30 cellular contexts compared by ENCODE assay signal in genomic region chr16:24322106-24322505, GRCh38.
"Had no signal": no experiment of that assay in that cellular context is flagged by ENCODE, and none has a peak within 500 bp of the region (broad histone marks: within the 10 kb centered on the region; RNA-seq: fewer than 3 reads in every experiment).

No MANE protein-coding gene starts in this region.

- H3K4me3 Mint-ChIP-seq: natural killer cell; nephron; neural progenitor cell; stimulated activated memory B cell treated with anti-CD40 and anti-IgM and Interleukin-4, amounts not matched to agents 10 μg/mL and 1 μg/mL and 100 μg/mL, for 72 hours; stimulated activated naive CD8-positive, alpha-beta T cell treated with anti-CD3 and anti-CD28 coated beads, Interleukin-15, Interleukin-2, amounts not matched to agents 100 ng/mL and 50 ng/mL, for 24 hours had no signal

- H3K36me3 ChIP-seq: neural progenitor cell, ovary, spleen, stomach, thoracic aorta, thyroid gland, tibial nerve, upper lobe of left lung, vagina had no signal

- H3K27ac Mint-ChIP-seq: natural killer cell; nephron; neural progenitor cell; progenitor cell of endocrine pancreas; stimulated activated memory B cell treated with anti-CD40 and anti-IgM and Interleukin-4, amounts not matched to agents 10 μg/mL and 1 μg/mL and 100 μg/mL, for 72 hours; stimulated activated naive CD8-positive, alpha-beta T cell treated with anti-CD3 and anti-CD28 coated beads, Interleukin-15, Interleukin-2, amounts not matched to agents 100 ng/mL and 50 ng/mL, for 24 hours had no signal

- ATAC-seq: natural killer cell; psoas muscle; right cardiac atrium; sciatic nerve; stimulated activated memory B cell treated with anti-CD40 and anti-IgM and Interleukin-4, amounts not matched to agents 10 μg/mL and 1 μg/mL and 100 μg/mL, for 72 hours had no signal

- H3K27me3 ChIP-seq: ovary, thyroid gland, tibial nerve, upper lobe of left lung, vagina had no signal

- H3K9ac ChIP-seq: neural progenitor cell, parathyroid adenoma had no signal

- H3K79me2 ChIP-seq: parathyroid adenoma had no signal

- H3K4me1 ChIP-seq: parathyroid adenoma, psoas muscle, spleen, stomach, thyroid gland, tibial nerve, upper lobe of left lung, vagina had no signal

- H3K4me2 ChIP-seq: neural progenitor cell, smooth muscle cell had no signal

- H3K9me3 ChIP-seq: ovary, psoas muscle, spleen, stomach, thoracic aorta, thyroid gland, tibial nerve, upper lobe of left lung, vagina had no signal

- H3K4me3 ChIP-seq: neural progenitor cell, ovary, psoas muscle, skin epidermis, smooth muscle cell, spleen, stomach, thoracic aorta, thyroid gland, tibial nerve, upper lobe of left lung, vagina had no signal

- H3K9me3 Mint-ChIP-seq: natural killer cell; nephron; neural progenitor cell; stimulated activated memory B cell treated with anti-CD40 and anti-IgM and Interleukin-4, amounts not matched to agents 10 μg/mL and 1 μg/mL and 100 μg/mL, for 72 hours; stimulated activated naive CD8-positive, alpha-beta T cell treated with anti-CD3 and anti-CD28 coated beads, Interleukin-15, Interleukin-2, amounts not matched to agents 100 ng/mL and 50 ng/mL, for 24 hours had no signal

- H3K4me1 Mint-ChIP-seq: natural killer cell; nephron; stimulated activated memory B cell treated with anti-CD40 and anti-IgM and Interleukin-4, amounts not matched to agents 10 μg/mL and 1 μg/mL and 100 μg/mL, for 72 hours had no signal

- DNase-seq: natural killer cell; occipital lobe; ovary; posterior cingulate gyrus; psoas muscle; right cardiac atrium; spleen; stimulated activated CD4-positive, alpha-beta T cell treated with anti-CD3 and anti-CD28 coated beads, Interleukin-12 subunit alpha, Interleukin-12 subunit beta, amount 100 ng/mL, for 4 hours; stimulated activated CD4-positive, alpha-beta T cell treated with anti-CD3 and anti-CD28 coated beads, Interleukin-1b, Interleukin-23, amount 100 ng/mL, for 48 hours; stimulated activated CD4-positive, alpha-beta T cell treated with anti-CD3 and anti-CD28 coated beads, Interleukin-4, amount 100 ng/mL, for 1 hour; stimulated activated CD4-positive, alpha-beta T cell treated with anti-CD3 and anti-CD28 coated beads, Interleukin-4, amount 100 ng/mL, for 4 hours; stimulated activated CD8-positive, alpha-beta memory T cell treated with anti-CD3 and anti-CD28 coated beads, Interleukin-4, amount 100 ng/mL, for 48 hours; stimulated activated naive CD4-positive, alpha-beta T cell; stomach; thyroid gland; trophoblast cell; upper lobe of left lung had no signal

- H2AFZ ChIP-seq: neural progenitor cell, parathyroid adenoma had no signal

- H3K27ac ChIP-seq: neural progenitor cell, ovary, parathyroid adenoma, psoas muscle, skin epidermis, spleen, stomach, thoracic aorta, thyroid gland, tibial nerve, upper lobe of left lung, vagina had no signal

- H3K36me3 Mint-ChIP-seq: natural killer cell; neural progenitor cell; stimulated activated memory B cell treated with anti-CD40 and anti-IgM and Interleukin-4, amounts not matched to agents 10 μg/mL and 1 μg/mL and 100 μg/mL, for 72 hours had no signal

- FAIRE-seq: urothelium cell line had no signal
